ENCODE assay signal across 12 cellular contexts in the genomic region with DNA sequence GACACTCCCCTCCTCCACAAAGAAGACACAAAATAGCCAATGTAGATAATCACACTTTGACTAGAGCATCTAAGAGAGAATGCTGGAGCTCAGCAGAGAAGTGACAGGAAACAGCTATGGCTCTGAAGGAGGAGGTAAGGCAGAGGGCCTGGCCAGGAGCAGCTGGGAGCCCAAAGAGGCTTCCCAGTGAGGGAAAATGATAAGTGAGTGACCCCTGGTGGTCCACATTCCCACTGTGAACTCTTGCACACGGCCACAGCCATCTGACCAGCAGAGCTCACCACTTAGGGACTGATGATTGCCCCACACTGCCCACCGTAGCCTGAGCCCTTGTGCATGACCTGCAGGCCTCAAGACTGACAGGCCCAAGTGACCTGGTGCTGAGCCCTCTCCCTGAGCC.
DNase-seq lines count a peak whose midpoint lies in the region; ATAC-seq and TF ChIP-seq lines count a peak whose summit lies in the region.
"Had no signal": no experiment of that assay in that cellular context is flagged by ENCODE, and none has a peak within 500 bp of the region (broad histone marks: within the 10 kb centered on the region; RNA-seq: fewer than 3 reads in every experiment).

No MANE protein-coding gene starts in this region.

- no peaks in the 10 kb centered on the region for H3K4me1 Mint-ChIP-seq in nephron progenitor cell
- H3K4me1 Mint-ChIP-seq: activated naive CD4-positive, alpha-beta T cell treated with anti-CD3 and anti-CD28 coated beads, Interleukin-2, amount 50 U/mL, for 24 hours had no signal

- H3K9me3 Mint-ChIP-seq in nephron progenitor cell = no peaks in the 10 kb centered on the region

- peak; percentile 67 for ATAC-seq in GM18858 (IDR thresholded peaks at IDR 0.05; ENCODE audit: unreplicated experiment)
- peak; percentile 63 for ATAC-seq in GM21737 (IDR thresholded peaks at IDR 0.05; ENCODE audit: unreplicated experiment)
- peak; percentile 80 for ATAC-seq in HG03442 (IDR thresholded peaks at IDR 0.05; ENCODE audit: unreplicated experiment)
- ATAC-seq: effector memory CD8-positive, alpha-beta T cell had no signal

- no peaks in the 10 kb centered on the region for H3K36me3 Mint-ChIP-seq in nephron progenitor cell (ENCODE audit: low read depth)
- H3K36me3 Mint-ChIP-seq: activated naive CD4-positive, alpha-beta T cell treated with anti-CD3 and anti-CD28 coated beads, Interleukin-2, amount 50 U/mL, for 24 hours had no signal

- H3K4me3 Mint-ChIP-seq in nephron progenitor cell = no peak overlapping the region
- H3K4me3 Mint-ChIP-seq: activated naive CD4-positive, alpha-beta T cell treated with anti-CD3 and anti-CD28 coated beads, Interleukin-2, amount 50 U/mL, for 24 hours; effector memory CD8-positive, alpha-beta T cell had no signal

- peak; percentile 31 for TF ChIP-seq CTCF in nephron progenitor cell (IDR thresholded peaks at IDR 0.05)

- peaks cover 3% of the 10 kb centered on the region for H3K27me3 Mint-ChIP-seq in nephron progenitor cell (ENCODE audit: low read depth, poor library complexity)
- H3K27me3 Mint-ChIP-seq: activated naive CD4-positive, alpha-beta T cell treated with anti-CD3 and anti-CD28 coated beads, Interleukin-2, amount 50 U/mL, for 24 hours; effector memory CD8-positive, alpha-beta T cell had no signal

- DNase-seq in nephron progenitor cell (peak; percentile 27), NCI-H774 (lab: John Stamatoyannopoulos, UW) (no peak), NCI-H510A treated with DMSO at 0.1 percent for 48 hours (lab: John Stamatoyannopoulos, UW) (no peak), putamen (ENCODE audit: low spot score) (no peak), GF-D8 (lab: John Stamatoyannopoulos, UW) (no peak)
- DNase-seq: effector memory CD8-positive, alpha-beta T cell; EL; retina had no signal

- no peak overlapping the region for H3K27ac Mint-ChIP-seq in nephron progenitor cell
- H3K27ac Mint-ChIP-seq: activated naive CD4-positive, alpha-beta T cell treated with anti-CD3 and anti-CD28 coated beads, Interleukin-2, amount 50 U/mL, for 24 hours; effector memory CD8-positive, alpha-beta T cell had no signal
